Comparison of ENCODE assay signal across 8 cellular contexts in the genomic region with DNA sequence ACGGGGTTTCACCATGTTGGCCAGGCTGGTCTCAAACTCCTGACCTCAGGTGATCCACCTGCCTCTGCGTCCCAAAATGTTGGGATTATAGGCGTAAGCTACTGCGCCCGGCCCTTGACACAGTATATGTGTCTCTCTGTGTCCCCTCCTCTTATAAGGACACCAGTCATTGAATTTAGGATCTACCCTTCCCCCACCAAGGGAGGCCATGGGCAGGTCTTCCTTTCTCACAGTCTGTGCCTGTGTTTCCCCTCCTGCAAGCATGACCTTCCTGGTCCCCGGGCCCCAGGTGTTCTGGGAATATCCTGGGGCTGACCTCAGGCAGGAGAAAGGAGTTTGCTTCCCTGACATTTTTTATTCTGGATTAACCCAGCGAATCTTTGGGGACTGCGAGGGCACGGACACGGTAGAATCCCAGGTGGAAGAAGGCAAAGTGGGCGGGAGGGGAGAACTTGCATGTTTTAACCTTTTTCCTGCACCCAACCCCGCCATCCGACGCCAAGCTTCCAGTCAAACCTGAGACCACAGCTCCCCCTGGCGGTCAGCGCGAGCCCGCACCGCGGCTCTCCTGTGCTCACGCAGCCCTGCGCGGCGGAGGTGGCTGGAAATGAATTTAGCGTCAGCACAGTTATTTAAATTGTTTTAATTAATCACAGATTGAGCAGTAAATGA. TPM values are rescaled to one million over a fixed set of nuclear protein-coding genes. Genes with fewer than 3 reads are reported as not detected.
DNase-seq lines count a peak whose midpoint lies in the region; ATAC-seq lines count a peak whose summit lies in the region.

No MANE protein-coding gene starts in this region.

- H3K9ac ChIP-seq in HUES64 (ENCODE audit: low read depth, low read length) = no peak overlapping the region

- H3K4me1 ChIP-seq in HUES64 (ENCODE audit: insufficient read depth, low read length) = no peaks in the 10 kb centered on the region

- no peak overlapping the region for H3K27ac ChIP-seq in HUES64 (ENCODE audit: low read depth, low read length)

- peak overlapping the region; percentile 24; the same call in 1 of the 2 replicates for H3K4me3 ChIP-seq in HUES64 (ENCODE audit: low read length)

- ATAC-seq in GM18498 (IDR thresholded peaks at IDR 0.05; ENCODE audit: unreplicated experiment) (no peak), GM21529 (IDR thresholded peaks at IDR 0.05; ENCODE audit: unreplicated experiment) (no peak)

- H3K27me3 ChIP-seq in HUES64 (ENCODE audit: insufficient read depth, low read length) = peaks cover 4% of the 10 kb centered on the region; the same call in 1 of the 2 replicates

- DNase-seq in DMS153 treated with DMSO at 0.1 percent for 48 hours (lab: John Stamatoyannopoulos, UW; ENCODE audit: unreplicated experiment) = peak; percentile 41
- peak in 3 of 5 donors; percentile 18 to 32 (median 29) for DNase-seq in T-helper 1 cell
- DNase-seq in astrocyte of the hippocampus (ENCODE audit: low read depth, low spot score) = peak; percentile 77
- peak; percentile 75 for DNase-seq in inferior parietal cortex (ENCODE audit: extremely low spot score)
- DNase-seq in stimulated activated CD4-positive, alpha-beta T cell treated with anti-CD3 and anti-CD28 coated beads, Interleukin-15, amount 100 ng/mL, for 24 hours = peak; percentile 84

- WGBS in HUES64 = 23% methylated on average over 24 of the region's 25 CpGs

- H3K36me3 ChIP-seq in HUES64 (ENCODE audit: insufficient read depth, low read length) = no peaks in the 10 kb centered on the region

- H3K9me3 ChIP-seq in HUES64 (ENCODE audit: insufficient read depth, low read depth, low read length) = no peaks in the 10 kb centered on the region

RNA-seq across cellular contexts. Expression of a gene that starts 42.1 kb away (rescaled TPM):
- 0.05 TPM for polyA plus RNA-seq in HUES64 (2013, experiment 1 of 2)
- not detected for polyA plus RNA-seq in HUES64 (2013, experiment 2 of 2)

Comparison
In these comparisons a context has a peak if more than half of its experiments do, and no peak if none do; other contexts are left out.
1. DNase-seq: peak in every context shown above with its lines; median percentile 84 in stimulated activated CD4-positive, alpha-beta T cell treated with anti-CD3 and anti-CD28 coated beads, Interleukin-15, amount 100 ng/mL, for 24 hours; 77 in astrocyte of the hippocampus; 75 in inferior parietal cortex; 41 in DMS153 treated with DMSO at 0.1 percent for 48 hours; 29 in T-helper 1 cell.